In genomic region chr1:113793878-113794834, GRCh38 we compare ENCODE assay signal across 12 cellular contexts. TPM values are rescaled to one million over a fixed set of nuclear protein-coding genes. Genes with fewer than 3 reads are reported as not detected.
DNase-seq lines count a peak whose midpoint lies in the region; ATAC-seq and TF ChIP-seq lines count a peak whose summit lies in the region.
"Had no signal": no experiment of that assay in that cellular context is flagged by ENCODE, and none has a peak within 500 bp of the region (broad histone marks: within the 10 kb centered on the region; RNA-seq: fewer than 3 reads in every experiment).

No MANE protein-coding gene starts in this region.

- no peaks in the 10 kb centered on the region for H3K27me3 ChIP-seq in esophagus muscularis mucosa
- H3K27me3 ChIP-seq: cardiac muscle cell had no signal

- no peak overlapping the region for H3K27ac ChIP-seq in esophagus muscularis mucosa (replicated peaks in 1 of 4)
- H3K27ac ChIP-seq: cardiac muscle cell, KMS-11, skin epidermis had no signal

- intact Hi-C loops in Right ventricle myocardium superior (cut with DNase I) (no loop called here), cardiac septum (cut with DNase I) (no loop called here), left ventricle myocardium superior (cut with micrococcal nuclease) (no loop called here), esophagus muscularis mucosa (cut with DNase I) (no loop called here)

- no peak overlapping the region for H3K4me3 ChIP-seq in esophagus muscularis mucosa
- H3K4me3 ChIP-seq: cardiac muscle cell, skin epidermis had no signal

- no peak for TF ChIP-seq CTCF in esophagus muscularis mucosa (IDR thresholded peaks at IDR 0.05)

- peak; percentile 83 for ATAC-seq in Right ventricle myocardium superior (ENCODE audit: poor library complexity)
- peak; percentile 70 for ATAC-seq in HG02970 (IDR thresholded peaks at IDR 0.05; ENCODE audit: low FRiP score, unreplicated experiment)
- ATAC-seq in left ventricle myocardium superior: peak; percentile 87

- WGBS in esophagus muscularis mucosa: 97% methylated on average over 9 of the region's 9 CpGs

- peaks cover 19 to 38% (median 22%) of the 10 kb centered on the region in 4 donors for H3K4me1 ChIP-seq in esophagus muscularis mucosa

- TF ChIP-seq EP300 in esophagus muscularis mucosa (IDR thresholded peaks at IDR 0.05): no peak

- peaks cover 0 to 33% (median 11%) of the 10 kb centered on the region in 4 donors for H3K36me3 ChIP-seq in esophagus muscularis mucosa

- no peaks in the 10 kb centered on the region for H3K9me3 ChIP-seq in esophagus muscularis mucosa

- TF ChIP-seq POLR2A in esophagus muscularis mucosa (IDR thresholded peaks at IDR 0.05; ENCODE audit: low read depth): no peak

- DNase-seq in Right ventricle myocardium superior (no peak), cardiac septum (ENCODE audit: low spot score) (no peak), left ventricle myocardium superior (no peak), mesenteric fat pad (ENCODE audit: low spot score) (no peak), inferior parietal cortex (ENCODE audit: extremely low spot score) (no peak), NCI-H1436 (lab: John Stamatoyannopoulos, UW) (no peak), esophagus muscularis mucosa (ENCODE audit: extremely low spot score) (no peak)
- DNase-seq: NCI-H1930 had no signal

RNA-seq across cellular contexts. Expression of gene RSBN1, which starts 18.1 kb away (rescaled TPM):
- total RNA-seq in Right ventricle myocardium superior (9.6 TPM), cardiac septum (11.0 TPM), left ventricle myocardium superior (11.6 TPM), mesenteric fat pad (14.5 TPM), esophagus muscularis mucosa (10 to 100 TPM; 15.8 to 24.3 (median 20.1) TPM)

RNA-seq across cellular contexts. Expression of gene PHTF1, which starts 34.9 kb away (rescaled TPM):
- total RNA-seq in Right ventricle myocardium superior (6.5 TPM), cardiac septum (15.0 TPM), left ventricle myocardium superior (7.3 TPM), mesenteric fat pad (14.7 TPM), esophagus muscularis mucosa (10 to 100 TPM; 10.2 to 13.3 (median 11.8) TPM)
